In the genomic region with DNA sequence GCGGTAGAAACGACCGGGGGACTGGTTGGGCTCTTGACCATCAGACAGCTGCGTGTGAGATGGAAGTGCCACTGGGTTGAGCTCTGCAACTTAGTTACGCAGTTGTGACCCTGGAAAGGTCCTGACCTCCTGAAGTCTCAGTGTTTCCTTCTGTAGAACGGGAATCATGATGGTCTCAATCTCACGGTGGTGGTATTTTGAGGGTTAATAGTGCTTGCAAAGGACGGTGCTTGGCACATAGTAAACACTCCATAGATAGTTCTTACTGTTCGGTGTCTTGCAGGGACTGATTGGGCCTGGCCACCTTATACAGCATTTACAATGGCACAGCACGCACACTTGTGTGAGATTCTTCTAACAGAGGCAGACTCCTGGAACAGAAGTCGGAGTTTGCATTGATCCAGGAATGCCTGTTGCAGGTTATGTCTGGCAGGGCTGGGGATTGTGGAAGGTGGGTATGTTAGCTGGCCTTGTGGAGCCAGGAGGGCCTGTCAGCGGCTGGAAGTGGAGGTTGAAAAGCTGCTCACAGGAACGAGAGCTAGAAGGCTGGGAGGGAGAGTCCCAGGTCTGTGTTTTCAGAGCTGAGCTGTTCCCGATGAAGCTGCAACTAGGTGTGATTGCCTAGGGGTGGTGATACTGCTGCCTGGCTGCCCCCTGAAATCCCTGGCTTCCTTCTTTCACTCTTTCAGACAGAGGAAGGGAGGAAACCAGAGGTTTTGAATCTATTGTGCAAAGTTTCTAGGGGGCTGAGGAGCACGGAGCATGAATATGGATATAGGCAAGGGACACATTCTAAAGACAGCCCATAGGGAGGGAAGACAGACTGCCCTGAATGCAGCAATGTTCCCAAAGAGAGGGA, we compare ENCODE assay signal across 8 cellular contexts. TPM values are rescaled to one million over a fixed set of nuclear protein-coding genes. Genes with fewer than 3 reads are reported as not detected.
DNase-seq lines count a peak whose midpoint lies in the region; ATAC-seq and TF ChIP-seq lines count a peak whose summit lies in the region.

No MANE protein-coding gene starts in this region.

- CTCF ChIA-PET in HCT116 (lab: Charles Lee): interaction anchor here (1.0 to 1.4 kb wide), 2 partner anchors 171 to 366 kb away, joined by 3 to 4 read pairs; no protein-coding TSS in a partner anchor

- H4K20me1 ChIP-seq in HCT116 (ENCODE audit: insufficient read depth): peaks cover 31% of the 10 kb centered on the region; the same call in 1 of the 2 replicates

- RAD21 ChIA-PET in HCT116 (lab: Charles Lee; ENCODE audit: low non-redundant PET in 1 of 2, low total read pairs in 2 of 2, uncharacterized antibody in 2 of 2, unreplicated experiment in 2 of 2): no interaction called here

- peak overlapping the region; percentile 76 to 86 for H3K4me3 ChIP-seq in HCT116 (replicated peaks in 1 of 2; ENCODE audit: low read depth in 1 of 2, low read length in 2 of 2)
- H3K4me3 ChIP-seq in RWPE2 (ENCODE audit: severe bottlenecking): peak overlapping the region; percentile 66
- H3K4me3 ChIP-seq in dorsolateral prefrontal cortex: peak overlapping the region; percentile 71 to 98 (median 91)
- H3K4me3 ChIP-seq in lung: peak overlapping the region; percentile 73

- ATAC-seq in HCT116: peak; percentile 2
- peak; percentile 3; the same call in 1 of the 3 replicates for ATAC-seq in RWPE2 (ENCODE audit: low read depth)
- no peak for ATAC-seq in lung (ENCODE audit: insufficient read depth, low FRiP score)

- H3K27ac ChIP-seq in HCT116 (ENCODE audit: low read depth, low read length) (peak overlapping the region; percentile 74), RWPE2 (ENCODE audit: poor library complexity, severe bottlenecking) (peak overlapping the region; percentile 90), dorsolateral prefrontal cortex (peak overlapping the region; percentile 35 to 96 (median 88)), lung (ENCODE audit: low read depth in 1 of 2, low read length in 1 of 2) (peak overlapping the region; percentile 61 to 96), temporal lobe (ENCODE audit: low read depth, low read length) (peak overlapping the region; percentile 85)

- no peak for TF ChIP-seq RAD21 in HCT116 (IDR thresholded peaks at IDR 0.05; ENCODE audit: low read depth)

- peak; percentile 67 for DNase-seq in GF-D8 (lab: John Stamatoyannopoulos, UW)
- DNase-seq in HCT116 (ENCODE audit: low read depth, low spot score): no peak
- no peak for DNase-seq in RWPE2 (ENCODE audit: low spot score)
- DNase-seq in dorsolateral prefrontal cortex: peak in 4 of 10 donors; percentile 12 to 45 (median 29)
- DNase-seq in lung (ENCODE audit: low spot score): no peak
- DNase-seq in KBM-7: no peak
- no peak for DNase-seq in NCI-H1436 (lab: John Stamatoyannopoulos, UW)

- BruUV-seq in HCT116 (replicated peaks; lab: Mats Ljungman, UMichigan): TSS peak; percentile 69

- H3K4me1 ChIP-seq in HCT116 (ENCODE audit: control insufficient read depth in 1 of 2, insufficient read depth in 2 of 2, low read length in 2 of 2) (peaks cover 8 to 57% of the 10 kb centered on the region in 2 experiments), RWPE2 (ENCODE audit: insufficient read depth, poor library complexity, severe bottlenecking) (peaks cover 20% of the 10 kb centered on the region), lung (ENCODE audit: control insufficient read depth in 2 of 2, insufficient read depth in 2 of 2, low read length in 2 of 2) (peaks cover 6 to 8% of the 10 kb centered on the region in 2 donors)

- H3K27me3 ChIP-seq in HCT116 (ENCODE audit: insufficient read depth, low read length) (no peaks in the 10 kb centered on the region), RWPE2 (ENCODE audit: insufficient read depth, poor library complexity, severe bottlenecking) (no peaks in the 10 kb centered on the region), dorsolateral prefrontal cortex (no peaks in the 10 kb centered on the region), lung (ENCODE audit: control insufficient read depth, insufficient read depth) (no peaks in the 10 kb centered on the region)

- peaks cover 40% of the 10 kb centered on the region for H3K79me2 ChIP-seq in HCT116 (ENCODE audit: insufficient read depth, low read length)

- intact Hi-C loops in HCT116 (cut with micrococcal nuclease) (loop anchor here (5.0 kb wide), 1 partner anchor 1305 kb away; no protein-coding TSS in a partner anchor), dorsolateral prefrontal cortex (cut with DNase I) (loop anchor here in 1 of 2 donors (5.0 kb wide), 1 partner anchor 320 kb away; the partner anchor contains the start of gene SVEP1)

- WGBS in lung, 2 donors: 11 to 13% methylated on average over 15 of the region's 15 CpGs

- H3K9me2 ChIP-seq in HCT116 (ENCODE audit: insufficient read depth): no peaks in the 10 kb centered on the region

- no peak for TF ChIP-seq POLR2A in HCT116 (IDR thresholded peaks at IDR 0.05; ENCODE audit: borderline replicate concordance, extremely low read depth, insufficient read depth, insufficient read length)

- POLR2A ChIA-PET in HCT116 (lab: Charles Lee): interaction anchor here (0.6 to 2.9 kb wide), 13 partner anchors 11 to 466 kb away, joined by 3 to 23 read pairs (median 4); no protein-coding TSS in a partner anchor

- no peaks in the 10 kb centered on the region; a peak in 1 of 4 replicates for H3K36me3 ChIP-seq in HCT116 (ENCODE audit: control insufficient read depth in 1 of 2, insufficient read depth in 2 of 2, low read length in 2 of 2)
- peaks cover 21% of the 10 kb centered on the region for H3K36me3 ChIP-seq in RWPE2 (ENCODE audit: low read depth)
- no peaks in the 10 kb centered on the region for H3K36me3 ChIP-seq in lung (ENCODE audit: control insufficient read depth in 2 of 2, insufficient read depth in 2 of 2, low read length in 2 of 2)

- TF ChIP-seq CTCF in HCT116 (IDR thresholded peaks at IDR 0.05 in 2 of 3, conservative IDR thresholded peaks at IDR 0.05 in 1 of 3; ENCODE audit: borderline replicate concordance in 1 of 3, insufficient read depth in 1 of 3, low read depth in 2 of 3, low read length in 2 of 3) (no peak), RWPE2 (IDR thresholded peaks at IDR 0.05; ENCODE audit: poor library complexity, severe bottlenecking) (no peak), dorsolateral prefrontal cortex (IDR thresholded peaks at IDR 0.05 in 54 of 56, conservative IDR thresholded peaks at IDR 0.05 in 2 of 56; ENCODE audit: low read depth in 1 of 56, partially characterized antibody in 56 of 56) (no peak), lung (IDR thresholded peaks at IDR 0.05; ENCODE audit: control extremely low read depth, extremely low read depth) (no peak)

- peak overlapping the region; percentile 94 for H3K9ac ChIP-seq in HCT116 (ENCODE audit: low read length)

- H2AFZ ChIP-seq in HCT116 (ENCODE audit: low read depth, low read length, poor library complexity, severe bottlenecking): peak overlapping the region; percentile 31

- H3K9me3 ChIP-seq in HCT116 (ENCODE audit: control insufficient read depth in 1 of 2, insufficient read depth in 1 of 2, low read depth in 1 of 2, low read length in 2 of 2) (no peaks in the 10 kb centered on the region), RWPE2 (ENCODE audit: severe bottlenecking) (no peaks in the 10 kb centered on the region), lung (ENCODE audit: control insufficient read depth in 2 of 2, insufficient read depth in 1 of 2, low read length in 1 of 2) (no peaks in the 10 kb centered on the region)

- peak overlapping the region; percentile 87 for H3K4me2 ChIP-seq in HCT116 (ENCODE audit: low read length)

- in situ Hi-C loops in KBM-7 (cut with MboI; ENCODE audit: low pct_unique_long_range_greater_than_20kb, low sequenced_read_pairs): no loop called here

TF ChIP-seq in HCT116, 20 proteins besides CTCF, POLR2A, EP300 and RAD21:
- peak; percentile 41; the same call in 1 of the 2 replicates for TF ChIP-seq SIN3A (IDR thresholded peaks at IDR 0.05; ENCODE audit: low read depth)
- TF ChIP-seq JUND (IDR thresholded peaks at IDR 0.05): no peak
- TF ChIP-seq FOSL1 (IDR thresholded peaks at IDR 0.05; ENCODE audit: low read depth): no peak

RNA-seq across cellular contexts. Expression of gene TXN, which starts 1.0 kb away (rescaled TPM):
- total RNA-seq in HCT116 (2021; ENCODE audit: unreplicated experiment) (421 TPM), dorsolateral prefrontal cortex (100 to 1,000 TPM in 58 of 120 experiments, 10 to 100 TPM in 62; 47.1 to 137 (median 99.2) TPM), lung (100 to 1,000 TPM in 1 of 2 donors, 10 to 100 TPM in 1; 61.4 to 231 TPM), temporal lobe (71.5 TPM)
- polyA plus RNA-seq in HCT116 (2012): 339 and 365 TPM in 2 replicates
- polyA plus RNA-seq in lung: 100 to 1,000 TPM; 420 to 742 TPM

RNA-seq across cellular contexts. Expression of gene C9orf152, which starts 49.4 kb away (rescaled TPM):
- total RNA-seq in HCT116 (2021; ENCODE audit: unreplicated experiment): not detected
- polyA plus RNA-seq in HCT116 (2012): 0.04 TPM in 1 of 2 replicates, not detected in the other
- total RNA-seq in dorsolateral prefrontal cortex: under 1 TPM in 17 of 120 experiments, not detected in 103; 0.16 to 0.55 (median 0.22) TPM
- total RNA-seq in lung: 10 to 100 TPM; 12.4 to 16.8 TPM
- 10 to 100 TPM in 1 of 2 donors, 1 to 10 TPM in 1; 4.2 to 10.1 TPM for polyA plus RNA-seq in lung
- not detected for total RNA-seq in temporal lobe

Comparison
In these comparisons a context has a peak if more than half of its experiments do, and no peak if none do; other contexts are left out.
1. RNA of gene C9orf152, which starts 49.4 kb away (total RNA-seq): 12.4 to 16.8 TPM in lung; not detected in HCT116 (single experiment), 0.16 to 0.55 TPM in dorsolateral prefrontal cortex and not detected in temporal lobe (single experiment); every median in the first group is over 4 times any median in the second.
2. Peak in every context shown above with its lines, with median percentiles within 50 percentile points of each other: H3K27ac ChIP-seq and H3K4me3 ChIP-seq.